1 cellular context compared by ENCODE assay signal in the genomic region with DNA sequence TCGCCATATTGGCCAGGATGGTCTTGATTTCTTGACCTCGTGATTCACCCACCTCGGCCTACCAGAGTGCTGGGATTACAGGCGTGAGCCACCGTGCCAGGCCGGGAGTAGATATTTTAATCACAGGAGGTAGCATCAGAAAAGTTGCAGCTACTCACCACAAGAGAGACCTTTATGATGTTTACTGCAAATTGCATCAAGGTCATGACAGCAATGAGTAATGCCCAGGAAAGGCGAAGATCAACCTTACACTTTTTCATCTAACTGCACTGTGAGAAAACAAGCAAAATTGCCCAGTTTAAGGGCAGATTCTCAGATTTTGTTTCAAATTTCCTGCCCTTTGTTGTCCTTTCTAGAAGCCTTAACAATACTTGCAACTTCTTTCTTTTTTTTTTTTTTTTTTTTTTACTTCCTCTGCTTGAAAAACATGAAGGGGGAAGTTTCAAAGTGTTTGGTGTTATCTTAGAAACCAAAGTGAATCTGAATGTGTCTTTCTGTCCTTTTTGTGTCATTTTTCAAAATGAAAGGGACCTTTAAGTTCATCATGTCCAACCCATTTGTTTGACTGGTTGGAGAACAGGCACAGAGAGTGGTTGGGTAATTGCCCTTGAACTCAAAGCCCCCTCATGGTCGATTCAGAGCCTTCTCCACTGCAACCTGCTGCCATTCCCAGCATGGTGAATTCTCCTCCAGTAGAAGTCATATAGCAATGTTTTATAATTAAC.
TF ChIP-seq lines count a peak whose summit lies in the region.

No MANE protein-coding gene starts in this region.

TF ChIP-seq in IMR-90, 13 proteins besides CTCF, POLR2A, EP300 and RAD21 (continued from another document):
- TF ChIP-seq, protein P1, sequence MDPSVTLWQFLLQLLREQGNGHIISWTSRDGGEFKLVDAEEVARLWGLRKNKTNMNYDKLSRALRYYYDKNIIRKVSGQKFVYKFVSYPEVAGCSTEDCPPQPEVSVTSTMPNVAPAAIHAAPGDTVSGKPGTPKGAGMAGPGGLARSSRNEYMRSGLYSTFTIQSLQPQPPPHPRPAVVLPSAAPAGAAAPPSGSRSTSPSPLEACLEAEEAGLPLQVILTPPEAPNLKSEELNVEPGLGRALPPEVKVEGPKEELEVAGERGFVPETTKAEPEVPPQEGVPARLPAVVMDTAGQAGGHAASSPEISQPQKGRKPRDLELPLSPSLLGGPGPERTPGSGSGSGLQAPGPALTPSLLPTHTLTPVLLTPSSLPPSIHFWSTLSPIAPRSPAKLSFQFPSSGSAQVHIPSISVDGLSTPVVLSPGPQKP (IDR thresholded peaks at IDR 0.05; ENCODE audit: borderline replicate concordance, low read depth, low read length) = no peak
